ENCODE assay signal across 1 cellular context in genomic region chr3:13513913-13514517, GRCh38.
TF ChIP-seq lines count a peak whose summit lies in the region.

No MANE protein-coding gene starts in this region.

TF ChIP-seq in H1, 55 proteins besides CTCF, POLR2A, EP300 and RAD21:
- TF ChIP-seq CHD1 (IDR thresholded peaks at IDR 0.05; ENCODE audit: low read depth, low read length) (no peak), TEAD4 (IDR thresholded peaks at IDR 0.05; ENCODE audit: low read depth, low read length) (no peak), TAF7 (optimal IDR thresholded peaks at IDR 0.05; ENCODE audit: borderline replicate concordance, low read depth, low read length) (no peak), PHF8 (conservative IDR thresholded peaks at IDR 0.05; ENCODE audit: low read depth, low read length) (no peak), SAP30 (IDR thresholded peaks at IDR 0.05; ENCODE audit: insufficient read depth, insufficient replicate concordance, low read length) (no peak)
